ENCODE assay signal across 8 cellular contexts in the genomic region with DNA sequence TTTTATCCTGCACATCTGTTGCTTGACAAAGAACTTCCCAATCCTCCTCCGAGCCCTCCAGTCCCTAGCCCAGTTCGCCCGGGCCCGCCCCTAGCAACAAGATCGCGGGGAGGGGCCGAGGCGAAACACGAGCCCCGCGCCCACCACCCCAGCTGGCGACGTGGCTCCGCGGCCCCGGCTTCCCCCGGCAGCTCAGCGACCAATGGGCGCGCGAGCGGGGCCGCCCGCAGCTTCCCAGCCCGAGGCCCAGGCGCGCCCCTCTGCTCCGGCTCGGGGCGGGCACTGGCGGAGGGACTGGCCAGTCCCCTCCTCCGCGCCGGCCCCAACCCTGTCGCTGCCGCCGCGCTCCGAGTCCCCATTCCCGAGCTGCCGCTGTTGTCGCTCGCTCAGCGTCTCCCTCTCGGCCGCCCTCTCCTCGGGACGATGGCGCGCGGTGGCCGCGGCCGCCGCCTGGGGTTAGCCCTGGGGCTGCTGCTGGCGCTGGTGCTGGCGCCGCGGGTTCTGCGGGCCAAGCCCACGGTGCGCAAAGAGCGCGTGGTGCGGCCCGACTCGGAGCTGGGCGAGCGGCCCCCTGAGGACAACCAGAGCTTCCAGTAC. TPM values are rescaled to one million over a fixed set of nuclear protein-coding genes. Genes with fewer than 3 reads are reported as not detected.
DNase-seq lines count a peak whose midpoint lies in the region; ATAC-seq and TF ChIP-seq lines count a peak whose summit lies in the region.

A gene (plus strand): TSS at position 301 of the 597 bp plus-strand sequence. CDS start 123 bp downstream, at position 424.

- H3K27me3 Mint-ChIP-seq in activated naive CD8-positive, alpha-beta T cell, result peaks cover 9% of the 10 kb centered on the region

- TF ChIP-seq EP300 in upper lobe of left lung (IDR thresholded peaks at IDR 0.05), result no peak

- peak in 3 of 4 donors; percentile 58 to 68 (median 68) for TF ChIP-seq POLR2A in upper lobe of left lung (IDR thresholded peaks at IDR 0.05)

- peaks cover 9% of the 10 kb centered on the region for H3K36me3 Mint-ChIP-seq in activated naive CD8-positive, alpha-beta T cell

- 0 to 3% methylated on average over 15 to 21 of the region's 69 CpGs for WGBS in upper lobe of left lung, 2 donors

- peaks cover 50% of the 10 kb centered on the region for H3K4me1 Mint-ChIP-seq in activated naive CD8-positive, alpha-beta T cell (ENCODE audit: low read depth)

- in situ Hi-C loops in Caki2 (cut with HindIII; ENCODE audit: low pct_unique_long_range_greater_than_20kb, low sequenced_read_pairs), result no loop called here

- peaks cover 21 to 38% (median 31%) of the 10 kb centered on the region in 4 donors for H3K4me1 ChIP-seq in upper lobe of left lung

- no peaks in the 10 kb centered on the region for H3K27me3 ChIP-seq in upper lobe of left lung

- H3K36me3 ChIP-seq in upper lobe of left lung, result no peaks in the 10 kb centered on the region

- no peak for TF ChIP-seq CTCF in upper lobe of left lung (IDR thresholded peaks at IDR 0.05)

- ATAC-seq in GM19455 (IDR thresholded peaks at IDR 0.05; ENCODE audit: unreplicated experiment), result peak; percentile 59
- ATAC-seq in HG03565 (IDR thresholded peaks at IDR 0.05; ENCODE audit: unreplicated experiment), result peak; percentile 38
- peak; percentile 80 to 95 for ATAC-seq in upper lobe of left lung (ENCODE audit: low FRiP score in 2 of 2)

- H3K4me3 ChIP-seq in upper lobe of left lung, result peak within 1 kb of the TSS; percentile 70 to 97 (median 88)

- no peaks in the 10 kb centered on the region for H3K9me3 ChIP-seq in upper lobe of left lung

- peak within 1 kb of the TSS; percentile 88 to 94 (median 92) for H3K27ac ChIP-seq in upper lobe of left lung

- peak within 1 kb of the TSS; percentile 87 for H3K4me3 Mint-ChIP-seq in activated naive CD8-positive, alpha-beta T cell

- H3K27ac Mint-ChIP-seq in activated naive CD8-positive, alpha-beta T cell, result peak within 1 kb of the TSS; percentile 92

- DNase-seq in Caki2 (ENCODE audit: low read depth) (peak; percentile 81), RPMI8226 (peak; percentile 37), glomerular visceral epithelial cell (ENCODE audit: extremely low spot score) (peak; percentile 76), occipital lobe (lab: John Stamatoyannopoulos, UW) (peak; percentile 9), upper lobe of left lung (peak; percentile 77 to 93)

- no peaks in the 10 kb centered on the region for H3K9me3 Mint-ChIP-seq in activated naive CD8-positive, alpha-beta T cell (ENCODE audit: low read depth)

RNA-seq across cellular contexts. Expression of the gene that starts here (rescaled TPM):
- 185 and 189 TPM in 2 replicates for total RNA-seq in Caki2 (2014; rRNA removed; shearing (Covaris generic); ENCODE audit: low replicate concordance)
- total RNA-seq in occipital lobe, result 22.0 TPM
- 10 to 100 TPM; 11.5 to 90.1 (median 49.8) TPM for total RNA-seq in upper lobe of left lung

Comparison
In these comparisons a context has a peak if more than half of its experiments do, and no peak if none do; other contexts are left out.
1. Peak in every context shown above with its lines: DNase-seq, ATAC-seq, H3K4me3 ChIP-seq and H3K27ac ChIP-seq.
2. DNase-seq: peak in every context shown above with its lines; median percentile 85 in upper lobe of left lung; 81 in Caki2; 76 in glomerular visceral epithelial cell; 37 in RPMI8226; 9 in occipital lobe.